ENCODE assay signal across 11 cellular contexts in genomic region chrX:132614297-132614696, GRCh38.
DNase-seq lines count a peak whose midpoint lies in the region; ATAC-seq and TF ChIP-seq lines count a peak whose summit lies in the region.
"Had no signal": no experiment of that assay in that cellular context is flagged by ENCODE, and none has a peak within 500 bp of the region (broad histone marks: within the 10 kb centered on the region; RNA-seq: fewer than 3 reads in every experiment).

No MANE protein-coding gene starts in this region.

- no peak overlapping the region for H3K4me3 ChIP-seq in mesendoderm (ENCODE audit: low read length)

- no peaks in the 10 kb centered on the region for H3K4me1 ChIP-seq in mesendoderm (ENCODE audit: control insufficient read depth, low read depth, low read length)

- H2BK5ac ChIP-seq in mesendoderm (ENCODE audit: low read length): no peak overlapping the region

- ATAC-seq in WTC11 (peak; percentile 44; the same call in 1 of the 2 replicates), HG02973 (IDR thresholded peaks at IDR 0.05; ENCODE audit: unreplicated experiment) (no peak)
- ATAC-seq: sciatic nerve had no signal

- WGBS in mesendoderm (ENCODE audit: extremely low coverage, insufficient coverage, low lambda C conversion rate): no CpG with 5 or more reads among the region's 6 CpGs

- H4K8ac ChIP-seq in mesendoderm (ENCODE audit: low read depth, low read length): no peak overlapping the region

- no peak overlapping the region for H2BK15ac ChIP-seq in mesendoderm (replicated peaks; ENCODE audit: low read depth)

- POLR2A ChIA-PET in WTC11 (lab: Charles Lee): no interaction called here
- POLR2A ChIA-PET in activated CD4-positive, alpha-beta memory T cell treated with anti-CD3 and anti-CD28 coated beads for 36 hours (lab: Charles Lee): no interaction called here

- H3K23ac ChIP-seq in mesendoderm (ENCODE audit: low read length): no peak overlapping the region

- no peaks in the 10 kb centered on the region for H3K36me3 Mint-ChIP-seq in WTC11
- H3K36me3 Mint-ChIP-seq in activated CD4-positive, alpha-beta memory T cell treated with anti-CD3 and anti-CD28 coated beads for 36 hours: no peaks in the 10 kb centered on the region
- H3K36me3 Mint-ChIP-seq: activated naive CD4-positive, alpha-beta T cell treated with anti-CD3 and anti-CD28 coated beads, Interleukin-2, amount 10 ng/mL, durations not matched to agents 7 days and 5 days had no signal

- no peak overlapping the region for H3K18ac ChIP-seq in mesendoderm (ENCODE audit: low read length)

- no peak overlapping the region for H3K27ac Mint-ChIP-seq in WTC11
- no peak overlapping the region for H3K27ac Mint-ChIP-seq in activated CD4-positive, alpha-beta memory T cell treated with anti-CD3 and anti-CD28 coated beads for 36 hours
- H3K27ac Mint-ChIP-seq: activated naive CD4-positive, alpha-beta T cell treated with anti-CD3 and anti-CD28 coated beads, Interleukin-2, amount 10 ng/mL, durations not matched to agents 7 days and 5 days had no signal

- no peaks in the 10 kb centered on the region for H3K36me3 ChIP-seq in mesendoderm (ENCODE audit: control insufficient read depth, insufficient read depth, low read length)

- H3K4me1 Mint-ChIP-seq in WTC11: no peaks in the 10 kb centered on the region
- no peaks in the 10 kb centered on the region for H3K4me1 Mint-ChIP-seq in activated CD4-positive, alpha-beta memory T cell treated with anti-CD3 and anti-CD28 coated beads for 36 hours (ENCODE audit: low read depth)
- H3K4me1 Mint-ChIP-seq: activated naive CD4-positive, alpha-beta T cell treated with anti-CD3 and anti-CD28 coated beads, Interleukin-2, amount 10 ng/mL, durations not matched to agents 7 days and 5 days had no signal

- no peak overlapping the region for H3K9ac ChIP-seq in mesendoderm (ENCODE audit: low read length)

- no peak overlapping the region for H2AK5ac ChIP-seq in mesendoderm (ENCODE audit: low read length)

- H3K27me3 Mint-ChIP-seq in WTC11 (ENCODE audit: low read depth): no peaks in the 10 kb centered on the region; the same call in 1 of the 2 replicates
- no peaks in the 10 kb centered on the region for H3K27me3 Mint-ChIP-seq in activated CD4-positive, alpha-beta memory T cell treated with anti-CD3 and anti-CD28 coated beads for 36 hours
- H3K27me3 Mint-ChIP-seq: activated naive CD4-positive, alpha-beta T cell treated with anti-CD3 and anti-CD28 coated beads, Interleukin-2, amount 10 ng/mL, durations not matched to agents 7 days and 5 days had no signal

- no peaks in the 10 kb centered on the region for H3K27me3 ChIP-seq in mesendoderm (ENCODE audit: insufficient read depth, low read length, poor library complexity)

- H3K27ac ChIP-seq in mesendoderm (ENCODE audit: low read depth, low read length): no peak overlapping the region

- intact Hi-C loops in activated CD4-positive, alpha-beta memory T cell treated with anti-CD3 and anti-CD28 coated beads for 36 hours (cut with micrococcal nuclease): loop anchor here (5.0 kb wide), 1 partner anchor 772 kb away; no protein-coding TSS in a partner anchor

- H3K9me3 Mint-ChIP-seq in WTC11: no peaks in the 10 kb centered on the region
- H3K9me3 Mint-ChIP-seq in activated CD4-positive, alpha-beta memory T cell treated with anti-CD3 and anti-CD28 coated beads for 36 hours: no peaks in the 10 kb centered on the region
- H3K9me3 Mint-ChIP-seq: activated naive CD4-positive, alpha-beta T cell treated with anti-CD3 and anti-CD28 coated beads, Interleukin-2, amount 10 ng/mL, durations not matched to agents 7 days and 5 days had no signal

- H3K4ac ChIP-seq in mesendoderm (ENCODE audit: low read depth, low read length): no peak overlapping the region

- TF ChIP-seq CTCF in WTC11 (IDR thresholded peaks at IDR 0.05): no peak

- CTCF ChIA-PET in WTC11 (lab: Charles Lee): interaction anchor here (0.6 to 3.9 kb wide), 17 partner anchors 9 to 783 kb away, joined by 3 to 33 read pairs (median 4); partner anchors contain the start of gene RAP2C
- CTCF ChIA-PET in activated CD4-positive, alpha-beta memory T cell treated with anti-CD3 and anti-CD28 coated beads for 36 hours (lab: Charles Lee): interaction anchor here (0.7 to 2.8 kb wide), 12 partner anchors 8 to 785 kb away, joined by 3 to 31 read pairs (median 4); no protein-coding TSS in a partner anchor

- H3K79me1 ChIP-seq in mesendoderm (ENCODE audit: low read length): no peaks in the 10 kb centered on the region

- no peak overlapping the region for H3K4me2 ChIP-seq in mesendoderm (ENCODE audit: low read length)

- no peak overlapping the region for H4K5ac ChIP-seq in mesendoderm (ENCODE audit: low read length)

- H2BK120ac ChIP-seq in mesendoderm (ENCODE audit: low read depth, low read length): no peak overlapping the region

- no peak overlapping the region for H3K4me3 Mint-ChIP-seq in WTC11
- H3K4me3 Mint-ChIP-seq in activated CD4-positive, alpha-beta memory T cell treated with anti-CD3 and anti-CD28 coated beads for 36 hours: no peak overlapping the region
- H3K4me3 Mint-ChIP-seq: activated naive CD4-positive, alpha-beta T cell treated with anti-CD3 and anti-CD28 coated beads, Interleukin-2, amount 10 ng/mL, durations not matched to agents 7 days and 5 days had no signal

- DNase-seq in DMS 273 (lab: John Stamatoyannopoulos, UW; ENCODE audit: unreplicated experiment) (peak; percentile 45), DMS 273 treated with DMSO at 0.1 percent for 48 hours (lab: John Stamatoyannopoulos, UW) (no peak), HT-29 (ENCODE audit: low spot score) (peak; percentile 45), WTC11 (ENCODE audit: low spot score) (peak; percentile 24), mesendoderm (peak; percentile 13), UCSD-AML1 (lab: John Stamatoyannopoulos, UW; ENCODE audit: unreplicated experiment) (no peak)
- no peak for DNase-seq in activated CD4-positive, alpha-beta memory T cell treated with anti-CD3 and anti-CD28 coated beads for 36 hours
- DNase-seq: 8988T; activated naive CD4-positive, alpha-beta T cell treated with anti-CD3 and anti-CD28 coated beads, Interleukin-2, amount 10 ng/mL, durations not matched to agents 7 days and 5 days had no signal

- H3K79me2 ChIP-seq in mesendoderm (ENCODE audit: control insufficient read depth, insufficient read depth, low read length): no peaks in the 10 kb centered on the region

- H3K56ac ChIP-seq in mesendoderm (ENCODE audit: low read length): no peak overlapping the region

TF ChIP-seq in WTC11, 78 proteins besides CTCF, POLR2A, EP300 and RAD21:
- TF ChIP-seq TEAD1 (CRISPR knock-in tag; IDR thresholded peaks at IDR 0.05) (no peak), CBFB (CRISPR knock-in tag; IDR thresholded peaks at IDR 0.05; ENCODE audit: low read depth) (no peak), ZNF425 (CRISPR knock-in tag; conservative IDR thresholded peaks at IDR 0.05) (no peak), SP1 (CRISPR knock-in tag; conservative IDR thresholded peaks at IDR 0.05) (no peak), TEAD4 (CRISPR knock-in tag; IDR thresholded peaks at IDR 0.05) (no peak)

Comparison
In these comparisons a context has a peak if more than half of its experiments do, and no peak if none do; other contexts are left out.
1. DNase-seq: peak in DMS 273 (single experiment), HT-29 (single experiment), WTC11 (single experiment) and mesendoderm (single experiment); none in DMS 273 treated with DMSO at 0.1 percent for 48 hours (single experiment), activated CD4-positive, alpha-beta memory T cell treated with anti-CD3 and anti-CD28 coated beads for 36 hours (single experiment) and UCSD-AML1 (single experiment).